In genomic region chr15:45586990-45587860, GRCh38 we compare ENCODE assay signal across 1 cellular context.
TF ChIP-seq lines count a peak whose summit lies in the region.

BLOC1S6 (plus strand) TSS chr15:45587379; CDS start chr15:45587444, 65 bp downstream.

TF ChIP-seq in WTC11, 78 proteins besides CTCF, POLR2A, EP300 and RAD21 (continued from another document and continues in another):
- peak; percentile 61; the same call in 1 of the 2 replicates for TF ChIP-seq HMGXB4 (CRISPR knock-in tag; IDR thresholded peaks at IDR 0.05)
- no peak for TF ChIP-seq NR2C2 (CRISPR knock-in tag; IDR thresholded peaks at IDR 0.05)
- TF ChIP-seq ZNF416 (CRISPR knock-in tag; IDR thresholded peaks at IDR 0.05): no peak
- no peak for TF ChIP-seq RORB (CRISPR knock-in tag; IDR thresholded peaks at IDR 0.05)
- no peak for TF ChIP-seq ZNF138 (CRISPR knock-in tag; conservative IDR thresholded peaks at IDR 0.05)
- TF ChIP-seq ZBTB43 (CRISPR knock-in tag; IDR thresholded peaks at IDR 0.05): 0 out of 2 replicates have a peak, but pooled peaks have one; percentile 29
- no peak for TF ChIP-seq NR3C1 (CRISPR knock-in tag; conservative IDR thresholded peaks at IDR 0.05; ENCODE audit: low read depth)
- TF ChIP-seq E2F4 (CRISPR knock-in tag; IDR thresholded peaks at IDR 0.05; ENCODE audit: borderline replicate concordance, low read depth): no peak
- no peak for TF ChIP-seq IRF1 (CRISPR knock-in tag; IDR thresholded peaks at IDR 0.05)
- TF ChIP-seq AFF4 (CRISPR knock-in tag; IDR thresholded peaks at IDR 0.05; ENCODE audit: borderline replicate concordance): no peak
- peak; percentile 69; the same call in 1 of the 2 replicates for TF ChIP-seq ATF1 (CRISPR knock-in tag; IDR thresholded peaks at IDR 0.05)
- no peak for TF ChIP-seq ZNF423 (CRISPR knock-in tag; IDR thresholded peaks at IDR 0.05)
- no peak for TF ChIP-seq PRDM15 (CRISPR knock-in tag; IDR thresholded peaks at IDR 0.05)
- TF ChIP-seq TEAD4 (CRISPR knock-in tag; IDR thresholded peaks at IDR 0.05): peak; percentile 75
- no peak for TF ChIP-seq ZNF121 (CRISPR knock-in tag; IDR thresholded peaks at IDR 0.05)
- peak; percentile 68; the same call in 1 of the 2 replicates for TF ChIP-seq JUN (CRISPR knock-in tag; IDR thresholded peaks at IDR 0.05)
- 0 out of 2 replicates have a peak, but pooled peaks have one; percentile 40 for TF ChIP-seq PREB (CRISPR knock-in tag; IDR thresholded peaks at IDR 0.05; ENCODE audit: borderline replicate concordance)
- TF ChIP-seq ZNF317 (CRISPR knock-in tag; IDR thresholded peaks at IDR 0.05; ENCODE audit: borderline replicate concordance, low read depth): no peak
- TF ChIP-seq CREB1 (CRISPR knock-in tag; IDR thresholded peaks at IDR 0.05): no peak
- no peak for TF ChIP-seq MXD4 (CRISPR knock-in tag; IDR thresholded peaks at IDR 0.05; ENCODE audit: borderline replicate concordance)
- no peak for TF ChIP-seq NFE2L1 (CRISPR knock-in tag; IDR thresholded peaks at IDR 0.05)
- no peak for TF ChIP-seq ZNF263 (CRISPR knock-in tag; IDR thresholded peaks at IDR 0.05; ENCODE audit: low read depth)
- TF ChIP-seq ZNF425 (CRISPR knock-in tag; conservative IDR thresholded peaks at IDR 0.05): no peak
- no peak for TF ChIP-seq SOX15 (CRISPR knock-in tag; IDR thresholded peaks at IDR 0.05)
- peak; percentile 82 for TF ChIP-seq FOXK1 (CRISPR knock-in tag; IDR thresholded peaks at IDR 0.05)
- no peak for TF ChIP-seq IRF2 (CRISPR knock-in tag; IDR thresholded peaks at IDR 0.05; ENCODE audit: borderline replicate concordance, low read depth)
- no peak for TF ChIP-seq CDX4 (CRISPR knock-in tag; IDR thresholded peaks at IDR 0.05; ENCODE audit: borderline replicate concordance)
- no peak for TF ChIP-seq ZBTB21 (CRISPR knock-in tag; IDR thresholded peaks at IDR 0.05; ENCODE audit: borderline replicate concordance)
- no peak for TF ChIP-seq ZNF671 (CRISPR knock-in tag; IDR thresholded peaks at IDR 0.05)
- no peak for TF ChIP-seq EMX1 (CRISPR knock-in tag; IDR thresholded peaks at IDR 0.05)
- no peak; the same call in 1 of the 2 replicates for TF ChIP-seq SMAD3 (CRISPR knock-in tag; IDR thresholded peaks at IDR 0.05; ENCODE audit: borderline replicate concordance)
- TF ChIP-seq ETV6 (CRISPR knock-in tag; IDR thresholded peaks at IDR 0.05): 0 out of 2 replicates have a peak, but pooled peaks have one; percentile 26
- peak; percentile 89; the same call in 1 of the 2 replicates for TF ChIP-seq ARID4B (CRISPR knock-in tag; IDR thresholded peaks at IDR 0.05; ENCODE audit: borderline replicate concordance)
- TF ChIP-seq MAX (CRISPR knock-in tag; IDR thresholded peaks at IDR 0.05): peak; percentile 96
- peak; percentile 94 for TF ChIP-seq CREM (CRISPR knock-in tag; IDR thresholded peaks at IDR 0.05)
